Comparison of ENCODE assay signal across 12 cellular contexts in genomic region chr20:3339571-3339970, GRCh38.
DNase-seq lines count a peak whose midpoint lies in the region; ATAC-seq and TF ChIP-seq lines count a peak whose summit lies in the region.
"Had no signal": no experiment of that assay in that cellular context is flagged by ENCODE, and none has a peak within 500 bp of the region (broad histone marks: within the 10 kb centered on the region; RNA-seq: fewer than 3 reads in every experiment).

No MANE protein-coding gene starts in this region.

- H3F3A ChIP-seq in GM23338 (replicated peaks; ENCODE audit: low read depth): no peaks in the 10 kb centered on the region

- H3K27ac Mint-ChIP-seq in T-helper 17 cell (peak overlapping the region; percentile 39), progenitor cell of endocrine pancreas (peak overlapping the region; percentile 21), GM23338 (no peak overlapping the region)
- H3K27ac Mint-ChIP-seq: B cell; CD4-positive, alpha-beta T cell; HFFc6 had no signal

- H2AFZ ChIP-seq in GM23338: no peak overlapping the region

- H3K9me3 ChIP-seq in left ventricle myocardium inferior (replicated peaks) (no peaks in the 10 kb centered on the region), T-helper 17 cell (ENCODE audit: control insufficient read depth, low read length, poor library complexity, severe bottlenecking) (no peaks in the 10 kb centered on the region), gastroesophageal sphincter (no peaks in the 10 kb centered on the region)

- no peaks in the 10 kb centered on the region for H3K9me2 ChIP-seq in GM23338 (ENCODE audit: insufficient read depth)

- H3K27me3 Mint-ChIP-seq in T-helper 17 cell: no peaks in the 10 kb centered on the region
- H3K27me3 Mint-ChIP-seq in progenitor cell of endocrine pancreas: no peaks in the 10 kb centered on the region
- no peaks in the 10 kb centered on the region for H3K27me3 Mint-ChIP-seq in GM23338 (ENCODE audit: insufficient read depth, low read depth, poor library complexity)
- H3K27me3 Mint-ChIP-seq: B cell; CD4-positive, alpha-beta T cell had no signal

- peaks cover 10% of the 10 kb centered on the region for H3K9me3 Mint-ChIP-seq in progenitor cell of endocrine pancreas (ENCODE audit: low read depth)
- no peaks in the 10 kb centered on the region for H3K9me3 Mint-ChIP-seq in GM23338
- H3K9me3 Mint-ChIP-seq: CD4-positive, alpha-beta T cell; HFFc6 had no signal

- H3K27ac ChIP-seq in left ventricle myocardium inferior (replicated peaks) (peak overlapping the region; percentile 88), gastroesophageal sphincter (no peak overlapping the region), GM23338 (ENCODE audit: low read depth) (no peak overlapping the region)

- TF ChIP-seq CTCF in left ventricle myocardium inferior (IDR thresholded peaks at IDR 0.05; ENCODE audit: borderline replicate concordance) (no peak), progenitor cell of endocrine pancreas (IDR thresholded peaks at IDR 0.05; ENCODE audit: unreplicated experiment) (no peak), gastroesophageal sphincter (IDR thresholded peaks at IDR 0.05) (no peak), GM23338 (conservative IDR thresholded peaks at IDR 0.05; ENCODE audit: low read depth in 2 of 2) (no peak)

- H3K4me2 ChIP-seq in GM23338: no peak overlapping the region

- no peak for TF ChIP-seq POLR2A in gastroesophageal sphincter (IDR thresholded peaks at IDR 0.05)

- no peak for DNase-seq in left ventricle myocardium inferior
- DNase-seq in Right ventricle myocardium inferior (ENCODE audit: missing footprints): no peak
- no peak for DNase-seq in T-helper 17 cell
- no peak for DNase-seq in progenitor cell of endocrine pancreas (ENCODE audit: low spot score, unreplicated experiment)
- no peak for DNase-seq in GM23338 (ENCODE audit: low spot score)
- DNase-seq: Calu3; CD4-positive, alpha-beta T cell; DMS79; HFFc6 had no signal

- H3K4me3 ChIP-seq in left ventricle myocardium inferior (no peak overlapping the region), gastroesophageal sphincter (no peak overlapping the region), GM23338 (no peak overlapping the region)

- H3K79me2 ChIP-seq in GM23338 (replicated peaks; ENCODE audit: insufficient read depth): no peaks in the 10 kb centered on the region

- peaks cover 27% of the 10 kb centered on the region for H3K4me1 ChIP-seq in left ventricle myocardium inferior
- H3K4me1 ChIP-seq in gastroesophageal sphincter: no peaks in the 10 kb centered on the region
- H3K4me1 ChIP-seq in GM23338 (ENCODE audit: insufficient read depth): no peaks in the 10 kb centered on the region

- no peak for TF ChIP-seq EP300 in gastroesophageal sphincter (IDR thresholded peaks at IDR 0.05)

- H3K36me3 Mint-ChIP-seq in T-helper 17 cell (ENCODE audit: low read depth) (peaks cover 12% of the 10 kb centered on the region), progenitor cell of endocrine pancreas (ENCODE audit: insufficient read depth) (peaks cover 44% of the 10 kb centered on the region), GM23338 (ENCODE audit: low read depth) (peaks cover 3% of the 10 kb centered on the region; the same call in 1 of the 3 replicates)

- 100% methylated on average over 1 of the region's 1 CpG for WGBS in gastroesophageal sphincter (ENCODE audit: low coverage in 1 of 2), 2 donors

- peaks cover 48% of the 10 kb centered on the region for H3K36me3 ChIP-seq in left ventricle myocardium inferior
- H3K36me3 ChIP-seq in gastroesophageal sphincter: peaks cover 0 to 80% of the 10 kb centered on the region in 2 donors
- H3K36me3 ChIP-seq in GM23338 (ENCODE audit: insufficient read depth): no peaks in the 10 kb centered on the region

- no peaks in the 10 kb centered on the region for H4K20me1 ChIP-seq in GM23338 (replicated peaks; ENCODE audit: insufficient read depth)

- H3K4me1 Mint-ChIP-seq in T-helper 17 cell: peaks cover 6% of the 10 kb centered on the region
- H3K4me1 Mint-ChIP-seq in progenitor cell of endocrine pancreas (ENCODE audit: low read depth): peaks cover 1% of the 10 kb centered on the region
- H3K4me1 Mint-ChIP-seq in GM23338: no peaks in the 10 kb centered on the region; the same call in 2 of the 3 replicates
- H3K4me1 Mint-ChIP-seq: B cell had no signal

- no peak overlapping the region for H3K4me3 Mint-ChIP-seq in T-helper 17 cell
- no peak overlapping the region for H3K4me3 Mint-ChIP-seq in progenitor cell of endocrine pancreas (ENCODE audit: low read depth)
- no peak overlapping the region for H3K4me3 Mint-ChIP-seq in GM23338
- H3K4me3 Mint-ChIP-seq: B cell; CD4-positive, alpha-beta T cell; HFFc6 had no signal

- ATAC-seq in Right ventricle myocardium inferior (no peak), T-helper 17 cell (no peak), gastroesophageal sphincter (no peak), GM18511 (IDR thresholded peaks at IDR 0.05; ENCODE audit: unreplicated experiment) (no peak), GM23338 (no peak)

- intact Hi-C loops in left ventricle myocardium inferior (cut with micrococcal nuclease): no loop called here
- intact Hi-C loops in Right ventricle myocardium inferior (cut with DNase I): no loop called here

- H3K27me3 ChIP-seq in left ventricle myocardium inferior (ENCODE audit: low read depth): no peaks in the 10 kb centered on the region
- H3K27me3 ChIP-seq in gastroesophageal sphincter: no peaks in the 10 kb centered on the region
- no peaks in the 10 kb centered on the region for H3K27me3 ChIP-seq in GM23338 (ENCODE audit: insufficient read depth)

TF ChIP-seq in GM23338, 12 proteins besides CTCF, POLR2A, EP300 and RAD21 (continues in another document):
- TF ChIP-seq STAT1 (IDR thresholded peaks at IDR 0.05; ENCODE audit: unreplicated experiment) (no peak), ZNF114 (CRISPR knock-in tag; IDR thresholded peaks at IDR 0.05) (no peak), CREB1 (CRISPR knock-in tag; IDR thresholded peaks at IDR 0.05; ENCODE audit: low read depth) (no peak), ZNF462 (CRISPR knock-in tag; IDR thresholded peaks at IDR 0.05) (no peak)
